17 cellular contexts compared by ENCODE assay signal in genomic region chr13:85379991-85380390, GRCh38.
DNase-seq lines count a peak whose midpoint lies in the region; ATAC-seq, FAIRE-seq and TF ChIP-seq lines count a peak whose summit lies in the region.
"Had no signal": no experiment of that assay in that cellular context is flagged by ENCODE, and none has a peak within 500 bp of the region (broad histone marks: within the 10 kb centered on the region; RNA-seq: fewer than 3 reads in every experiment).

No MANE protein-coding gene starts in this region.

- H3K36me3 ChIP-seq in KOPT-K1 (ENCODE audit: insufficient read depth, low read length) (no peaks in the 10 kb centered on the region), OCI-LY3 (replicated peaks; ENCODE audit: low read depth, low read length) (no peaks in the 10 kb centered on the region), fibroblast of lung (ENCODE audit: control insufficient read depth, insufficient read depth, low read length) (no peaks in the 10 kb centered on the region)
- H3K36me3 ChIP-seq: BE2C had no signal

- no peak for ATAC-seq in HG03354 (IDR thresholded peaks at IDR 0.05; ENCODE audit: poor library complexity, severe bottlenecking, unreplicated experiment)
- ATAC-seq: HepG2, Right ventricle myocardium inferior had no signal

- H3K79me2 ChIP-seq in OCI-LY3 (ENCODE audit: low read length) (no peaks in the 10 kb centered on the region), fibroblast of lung (ENCODE audit: control insufficient read depth, insufficient read depth, low read length) (no peaks in the 10 kb centered on the region)

- no peaks in the 10 kb centered on the region for H4K20me1 ChIP-seq in OCI-LY3 (ENCODE audit: insufficient read depth, low read length)
- H4K20me1 ChIP-seq in fibroblast of lung (ENCODE audit: control insufficient read depth, extremely low read depth, insufficient read depth, low read length), result no peaks in the 10 kb centered on the region

- in situ Hi-C loops in KBM-7 (cut with MboI; ENCODE audit: low pct_unique_long_range_greater_than_20kb, low sequenced_read_pairs), result no loop called here

- DNase-seq in D721Med (ENCODE audit: insufficient read length, low spot score) (no peak), fibroblast of lung (ENCODE audit: low read depth in 2 of 2) (no peak), KBM-7 (no peak), AG08395 (ENCODE audit: low spot score) (no peak)
- DNase-seq: BE2C; CD4-positive, alpha-beta memory T cell; DMS79; Kasumi-1; NCI-H1105; NCI-H2081 treated with DMSO at 0.1 percent for 48 hours; NCI-H748 treated with DMSO at 0.1 percent for 48 hours had no signal

- H3K9ac ChIP-seq in OCI-LY3 (ENCODE audit: low read length), result no peak overlapping the region
- no peak overlapping the region for H3K9ac ChIP-seq in fibroblast of lung (ENCODE audit: insufficient read depth, low read length)

- H3K27me3 ChIP-seq in OCI-LY3 (ENCODE audit: low read depth, low read length) (no peaks in the 10 kb centered on the region), fibroblast of lung (ENCODE audit: control insufficient read depth, insufficient read depth, low read length) (no peaks in the 10 kb centered on the region)
- H3K27me3 ChIP-seq: BE2C had no signal

- H3K27ac ChIP-seq in KOPT-K1 (ENCODE audit: low read depth, low read length, poor library complexity, severe bottlenecking) (peak overlapping the region; percentile 10), OCI-LY3 (ENCODE audit: low read length) (no peak overlapping the region), fibroblast of lung (ENCODE audit: insufficient read depth, low read length) (no peak overlapping the region)

- H3K9me3 ChIP-seq in KOPT-K1 (ENCODE audit: insufficient read depth, low read length, poor library complexity, severe bottlenecking) (no peaks in the 10 kb centered on the region), OCI-LY3 (ENCODE audit: insufficient read depth, low read length) (no peaks in the 10 kb centered on the region), fibroblast of lung (ENCODE audit: control insufficient read depth, insufficient read depth, low read depth, low read length) (no peaks in the 10 kb centered on the region)
- H3K9me3 ChIP-seq: BE2C had no signal

- peaks cover 12% of the 10 kb centered on the region for H3K4me1 ChIP-seq in OCI-LY3 (ENCODE audit: low read length)
- no peaks in the 10 kb centered on the region for H3K4me1 ChIP-seq in fibroblast of lung (ENCODE audit: control insufficient read depth, extremely low read depth, insufficient read depth, low read length)
- H3K4me1 ChIP-seq: BE2C had no signal

- TF ChIP-seq CTCF in D721Med (IDR thresholded peaks at IDR 0.05; ENCODE audit: insufficient read depth, missing control alignments) (no peak), OCI-LY3 (IDR thresholded peaks at IDR 0.05; ENCODE audit: low read depth, low read length) (no peak), fibroblast of lung (conservative IDR thresholded peaks at IDR 0.05 in 1 of 2, IDR thresholded peaks at IDR 0.05 in 1 of 2; ENCODE audit: low read depth in 1 of 2, low read length in 2 of 2) (no peak)

- H3K4me3 ChIP-seq in OCI-LY3 (ENCODE audit: low read length) (no peak overlapping the region), fibroblast of lung (replicated peaks in 1 of 4; ENCODE audit: control extremely low read depth in 1 of 4, insufficient read depth in 1 of 4, low read depth in 3 of 4, low read length in 4 of 4) (peak overlapping the region in 1 of 4 experiments; percentile 31)

- H2AFZ ChIP-seq in OCI-LY3 (ENCODE audit: low read depth, low read length), result peak overlapping the region; percentile 39; the same call in 1 of the 2 replicates
- peak overlapping the region; percentile 68 for H2AFZ ChIP-seq in fibroblast of lung (ENCODE audit: low read length)

- FAIRE-seq in D721Med (lab: Jason Lieb, UNC), result peak; percentile 84
- FAIRE-seq: HepG2, RCC 7860 had no signal

- no peak overlapping the region for H3K4me2 ChIP-seq in OCI-LY3 (ENCODE audit: low read length)
- H3K4me2 ChIP-seq in fibroblast of lung (ENCODE audit: extremely low read depth, insufficient read depth, low read length), result no peak overlapping the region
